ENCODE assay signal across 1 cellular context in genomic region chr16:54923055-54923473, GRCh38.
TF ChIP-seq lines count a peak whose summit lies in the region.

No MANE protein-coding gene starts in this region.

TF ChIP-seq in K562, 482 proteins besides CTCF, POLR2A, EP300 and RAD21:
- TF ChIP-seq ESRRB (CRISPR knock-in tag; IDR thresholded peaks at IDR 0.05; ENCODE audit: borderline replicate concordance) = no peak
- TF ChIP-seq E2F5 (CRISPR knock-in tag; IDR thresholded peaks at IDR 0.05) = no peak
- TF ChIP-seq FOXJ3 (CRISPR knock-in tag; IDR thresholded peaks at IDR 0.05) = no peak
- TF ChIP-seq, protein P1, sequence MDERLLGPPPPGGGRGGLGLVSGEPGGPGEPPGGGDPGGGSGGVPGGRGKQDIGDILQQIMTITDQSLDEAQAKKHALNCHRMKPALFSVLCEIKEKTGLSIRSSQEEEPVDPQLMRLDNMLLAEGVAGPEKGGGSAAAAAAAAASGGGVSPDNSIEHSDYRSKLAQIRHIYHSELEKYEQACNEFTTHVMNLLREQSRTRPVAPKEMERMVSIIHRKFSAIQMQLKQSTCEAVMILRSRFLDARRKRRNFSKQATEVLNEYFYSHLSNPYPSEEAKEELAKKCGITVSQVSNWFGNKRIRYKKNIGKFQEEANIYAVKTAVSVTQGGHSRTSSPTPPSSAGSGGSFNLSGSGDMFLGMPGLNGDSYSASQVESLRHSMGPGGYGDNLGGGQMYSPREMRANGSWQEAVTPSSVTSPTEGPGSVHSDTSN (CRISPR knock-in tag; IDR thresholded peaks at IDR 0.05; ENCODE audit: low read depth) = no peak
- TF ChIP-seq, protein P1 (tag; conservative IDR thresholded peaks at IDR 0.05; ENCODE audit: low read depth) = peak; percentile 55
- TF ChIP-seq JUN (IDR thresholded peaks at IDR 0.05; ENCODE audit: borderline replicate concordance, low read depth, low read length) = no peak
- no peak for TF ChIP-seq JUN (CRISPR knock-in tag; IDR thresholded peaks at IDR 0.05; ENCODE audit: borderline replicate concordance)
- TF ChIP-seq DNMT1 (IDR thresholded peaks at IDR 0.05) = no peak
- TF ChIP-seq PKNOX1 (IDR thresholded peaks at IDR 0.05) = peak; percentile 38; the same call in 1 of the 2 replicates
- no peak for TF ChIP-seq ZNF197 (CRISPR knock-in tag; IDR thresholded peaks at IDR 0.05; ENCODE audit: low read depth)
- TF ChIP-seq, protein P2, sequence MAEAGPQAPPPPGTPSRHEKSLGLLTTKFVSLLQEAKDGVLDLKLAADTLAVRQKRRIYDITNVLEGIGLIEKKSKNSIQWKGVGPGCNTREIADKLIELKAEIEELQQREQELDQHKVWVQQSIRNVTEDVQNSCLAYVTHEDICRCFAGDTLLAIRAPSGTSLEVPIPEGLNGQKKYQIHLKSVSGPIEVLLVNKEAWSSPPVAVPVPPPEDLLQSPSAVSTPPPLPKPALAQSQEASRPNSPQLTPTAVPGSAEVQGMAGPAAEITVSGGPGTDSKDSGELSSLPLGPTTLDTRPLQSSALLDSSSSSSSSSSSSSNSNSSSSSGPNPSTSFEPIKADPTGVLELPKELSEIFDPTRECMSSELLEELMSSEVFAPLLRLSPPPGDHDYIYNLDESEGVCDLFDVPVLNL (CRISPR knock-in tag; IDR thresholded peaks at IDR 0.05; ENCODE audit: low read depth) = no peak
